ENCODE assay signal across 18 cellular contexts in genomic region chr6:5121479-5121878, GRCh38. TPM values are rescaled to one million over a fixed set of nuclear protein-coding genes. Genes with fewer than 3 reads are reported as not detected.
DNase-seq lines count a peak whose midpoint lies in the region; ATAC-seq, FAIRE-seq and TF ChIP-seq lines count a peak whose summit lies in the region.
"Had no signal": no experiment of that assay in that cellular context is flagged by ENCODE, and none has a peak within 500 bp of the region (broad histone marks: within the 10 kb centered on the region; RNA-seq: fewer than 3 reads in every experiment).

No MANE protein-coding gene starts in this region.

- no peaks in the 10 kb centered on the region for H4K20me1 ChIP-seq in HepG2 (ENCODE audit: insufficient read depth, low read length)

- TF ChIP-seq POLR2A in HepG2 (IDR thresholded peaks at IDR 0.05; ENCODE audit: insufficient read depth in 1 of 2, low read depth in 2 of 2, low read length in 2 of 2) (no peak), gastroesophageal sphincter (IDR thresholded peaks at IDR 0.05) (no peak)

- in situ Hi-C loops in HepG2 (cut with HindIII; ENCODE audit: extremely low pct_ligation_motif_present, low pct_unique_long_range_greater_than_20kb): no loop called here

- 22% methylated on average over 5 of the region's 6 CpGs for WGBS in HepG2 (ENCODE audit: low lambda C conversion rate)
- WGBS in neuronal stem cell (ENCODE audit: extremely low coverage in 2 of 2, insufficient read length in 2 of 2, insufficient replicate concordance in 1 of 2), 2 donors: no CpG with 5 or more reads among the region's 6 CpGs
- WGBS in gastroesophageal sphincter (ENCODE audit: low coverage in 1 of 2), 2 donors: 91 to 100% methylated on average over 1 to 4 of the region's 6 CpGs

- peaks cover 2% of the 10 kb centered on the region for H3K79me1 ChIP-seq in neuronal stem cell (ENCODE audit: low read depth, low read length)

- POLR2A ChIA-PET in WTC11 (lab: Charles Lee): no interaction called here
- POLR2A ChIA-PET in HepG2 (lab: Yijun Ruan, JAX): interaction anchor here (0.6 kb wide), 1 partner anchor 50 kb away, joined by 3 read pairs; no protein-coding TSS in a partner anchor

- no peak overlapping the region for H3K27ac Mint-ChIP-seq in WTC11

- FAIRE-seq in HepG2 (lab: Jason Lieb, UNC): peak; percentile 54
- FAIRE-seq: H54 had no signal

- H2AK5ac ChIP-seq in neuronal stem cell (ENCODE audit: low read depth, low read length): no peak overlapping the region

- BruUV-seq in HepG2 (replicated peaks; lab: Mats Ljungman, UMichigan): no TSS peak

- ATAC-seq in WTC11 (no peak), left cardiac atrium (peak; percentile 57 to 76), HepG2 (peak; percentile 43), gastroesophageal sphincter (no peak)

- H3K27me3 ChIP-seq in HepG2 (ENCODE audit: control insufficient read depth in 1 of 2, insufficient read depth in 2 of 2, low read length in 2 of 2): no peaks in the 10 kb centered on the region
- H3K27me3 ChIP-seq in neuronal stem cell (ENCODE audit: control insufficient read depth in 3 of 3, insufficient read depth in 3 of 3, low read depth in 1 of 3, low read length in 3 of 3): no peaks in the 10 kb centered on the region
- no peaks in the 10 kb centered on the region for H3K27me3 ChIP-seq in gastroesophageal sphincter

- H3K27ac ChIP-seq in HepG2 (ENCODE audit: extremely low read length, insufficient read depth, low read length) (peak overlapping the region; percentile 37), neuronal stem cell (replicated peaks; ENCODE audit: low read length) (no peak overlapping the region), gastroesophageal sphincter (no peak overlapping the region)
- H3K27ac ChIP-seq: PC-9 had no signal

- DNase-seq in WTC11 (ENCODE audit: low spot score) (no peak), left cardiac atrium (peak; percentile 64), HepG2 (ENCODE audit: low spot score) (peak; percentile 63), neuronal stem cell (ENCODE audit: low spot score) (no peak), retina (no peak), NCI-H345 (lab: John Stamatoyannopoulos, UW) (no peak)
- DNase-seq: DMS153, DND-41, NCI-H1092, NCI-H1417 treated with DMSO at 0.1 percent for 48 hours, NCI-H187 treated with DMSO at 0.1 percent for 48 hours, NCI-H2171 treated with DMSO at 0.1 percent for 48 hours, NCI-H524 treated with DMSO at 0.1 percent for 48 hours, NCI-H774, PC-9, SHP77 had no signal

- no peak for TF ChIP-seq EP300 in HepG2 (IDR thresholded peaks at IDR 0.05; ENCODE audit: low read depth in 2 of 2, low read length in 2 of 2)
- no peak for TF ChIP-seq EP300 in HepG2 (CRISPR knock-in tag; IDR thresholded peaks at IDR 0.05; ENCODE audit: borderline replicate concordance)
- no peak for TF ChIP-seq EP300 in gastroesophageal sphincter (IDR thresholded peaks at IDR 0.05)

- no peak overlapping the region for H4K8ac ChIP-seq in neuronal stem cell (ENCODE audit: low read depth, low read length)

- H3K9ac ChIP-seq in HepG2 (ENCODE audit: insufficient read depth, low read depth, low read length) (no peak overlapping the region), neuronal stem cell (ENCODE audit: low read depth, low read length, poor library complexity) (no peak overlapping the region)

- no peaks in the 10 kb centered on the region for H3K9me3 ChIP-seq in HepG2 (ENCODE audit: low read length)
- H3K9me3 ChIP-seq in neuronal stem cell (replicated peaks in 1 of 2; ENCODE audit: control insufficient read depth in 2 of 2, insufficient read depth in 1 of 2, low read depth in 1 of 2, low read length in 2 of 2): no peaks in the 10 kb centered on the region
- H3K9me3 ChIP-seq in gastroesophageal sphincter: no peaks in the 10 kb centered on the region

- no peaks in the 10 kb centered on the region for H3K27me3 Mint-ChIP-seq in WTC11 (ENCODE audit: low read depth)

- no peak overlapping the region for H2BK12ac ChIP-seq in neuronal stem cell (ENCODE audit: low read length)

- no peak overlapping the region for H3K14ac ChIP-seq in neuronal stem cell (ENCODE audit: low read length)

- H2AFZ ChIP-seq in HepG2 (ENCODE audit: low read length) (no peak overlapping the region), neuronal stem cell (ENCODE audit: low read length) (no peak overlapping the region)
- H2AFZ ChIP-seq: PC-9 had no signal

- H3K4me1 Mint-ChIP-seq in WTC11: peaks cover 14% of the 10 kb centered on the region

- H3K23ac ChIP-seq in neuronal stem cell (ENCODE audit: low read depth, low read length, poor library complexity): no peak overlapping the region

- H3K36me3 ChIP-seq in HepG2 (replicated peaks in 1 of 2; ENCODE audit: control insufficient read depth in 1 of 2, insufficient read depth in 2 of 2, low read length in 2 of 2) (no peaks in the 10 kb centered on the region; a peak in 2 of 5 replicates), neuronal stem cell (replicated peaks in 1 of 2; ENCODE audit: control insufficient read depth in 2 of 2, insufficient read depth in 2 of 2, low read length in 2 of 2) (no peaks in the 10 kb centered on the region), gastroesophageal sphincter (no peaks in the 10 kb centered on the region)

- intact Hi-C loops in left cardiac atrium (cut with DNase I) (no loop called here), HepG2 (cut with micrococcal nuclease; ENCODE audit: unreplicated experiment) (no loop called here)

- no peaks in the 10 kb centered on the region for H3K79me2 ChIP-seq in HepG2 (ENCODE audit: insufficient read depth, low read length)

- TF ChIP-seq CTCF in WTC11 (IDR thresholded peaks at IDR 0.05) (no peak), HepG2 (CRISPR knock-in tag; IDR thresholded peaks at IDR 0.05) (no peak), gastroesophageal sphincter (IDR thresholded peaks at IDR 0.05) (no peak)

- no peak overlapping the region for H3K4me3 Mint-ChIP-seq in WTC11

- no peak overlapping the region for H3K4ac ChIP-seq in neuronal stem cell (ENCODE audit: low read length)

- H3K4me2 ChIP-seq in HepG2 (ENCODE audit: low read depth, low read length): peak overlapping the region; percentile 29
- H3K4me2 ChIP-seq in neuronal stem cell (ENCODE audit: insufficient read depth, low read length, poor library complexity, severe bottlenecking): no peak overlapping the region
- H3K4me2 ChIP-seq: PC-9 had no signal

- H3K4me1 ChIP-seq in HepG2 (ENCODE audit: insufficient read depth, low read length) (peaks cover 66% of the 10 kb centered on the region), neuronal stem cell (ENCODE audit: control insufficient read depth in 2 of 2, insufficient read depth in 1 of 2, low read depth in 1 of 2, low read length in 2 of 2) (peaks cover 0 to 5% of the 10 kb centered on the region in 2 donors), gastroesophageal sphincter (no peaks in the 10 kb centered on the region)

- H4K91ac ChIP-seq in neuronal stem cell (ENCODE audit: low read depth, low read length, poor library complexity): no peak overlapping the region

- H3K9me3 Mint-ChIP-seq in WTC11: peaks cover 13% of the 10 kb centered on the region

- TF ChIP-seq RAD21 in HepG2 (CRISPR knock-in tag; IDR thresholded peaks at IDR 0.05): no peak

- peak overlapping the region; percentile 40 for H3K18ac ChIP-seq in neuronal stem cell (ENCODE audit: low read length)

- CTCF ChIA-PET in WTC11 (lab: Charles Lee) (interaction anchor here (0.5 kb wide), 1 partner anchor 93 kb away, joined by 3 read pairs; no protein-coding TSS in a partner anchor), HepG2 (lab: Yijun Ruan, JAX; ENCODE audit: low intra/inter-chr PET ratio, low total read pairs) (interaction anchor here (1.4 kb wide), 1 partner anchor 64 kb away, joined by 4 read pairs; no protein-coding TSS in a partner anchor)

- no peak overlapping the region for H2BK5ac ChIP-seq in neuronal stem cell (ENCODE audit: low read length)

- H3K36me3 Mint-ChIP-seq in WTC11: 0 out of 2 replicates have a peak, but pooled peaks cover 7% of the 10 kb centered on the region

- H3K4me3 ChIP-seq in HepG2 (replicated peaks in 1 of 3; ENCODE audit: insufficient read depth in 1 of 3, low read depth in 2 of 3, low read length in 3 of 3) (no peak overlapping the region), neuronal stem cell (ENCODE audit: low read length in 2 of 2) (no peak overlapping the region), gastroesophageal sphincter (no peak overlapping the region)
- H3K4me3 ChIP-seq: PC-9 had no signal

- H2BK15ac ChIP-seq in neuronal stem cell (ENCODE audit: low read length): no peak overlapping the region

- no peak overlapping the region for H2BK120ac ChIP-seq in neuronal stem cell (ENCODE audit: low read depth, low read length)

TF ChIP-seq in WTC11, 78 proteins besides CTCF, POLR2A, EP300 and RAD21 (continues in another document):
- TF ChIP-seq GABPB1 (CRISPR knock-in tag; IDR thresholded peaks at IDR 0.05): peak; percentile 42; the same call in 1 of the 2 replicates

RNA-seq across cellular contexts. Expression of gene PPP1R3G, which starts 36.3 kb away (rescaled TPM):
- total RNA-seq in WTC11 (2021) (0.15 to 0.48 TPM (median 0.48 TPM) in 3 replicates), left cardiac atrium (10 to 100 TPM in 1 of 2 donors, 1 to 10 TPM in 1; 7.4 to 10.7 TPM), HepG2 (2016; rRNA removed; fragmentation: Illumina TruSeq; extraction: Trizol) (0.56 and 1.2 TPM in 2 replicates), gastroesophageal sphincter (10 to 100 TPM in 1 of 4 donors, 1 to 10 TPM in 3; 2.2 to 11.8 (median 5.7) TPM)
- 0.18 and 0.20 TPM in 2 replicates for total RNA-seq in HepG2 (2016; cell fraction: cytosol; rRNA removed; fragmentation: Illumina TruSeq; extraction: Trizol; ENCODE audit: low read depth)
- 0.61 and 1.0 TPM in 2 replicates for total RNA-seq in HepG2 (2016; cell fraction: insoluble cytoplasmic fraction; rRNA removed; fragmentation: Illumina TruSeq; extraction: Trizol)
- 0.52 and 0.74 TPM in 2 replicates for total RNA-seq in HepG2 (2016; cell fraction: membrane; rRNA removed; fragmentation: Illumina TruSeq; extraction: Trizol)
- 0.88 and 1.0 TPM in 2 replicates for total RNA-seq in HepG2 (2016; cell fraction: nucleus; rRNA removed; fragmentation: Illumina TruSeq; extraction: Trizol)
- 1.3 and 1.8 TPM in 2 replicates for polyA plus RNA-seq in HepG2 (2011; rRNA removed)
- polyA plus RNA-seq in HepG2 (2011; cell fraction: cytosol; rRNA removed): 1.5 and 1.9 TPM in 2 replicates
- polyA plus RNA-seq in HepG2 (2011; cell fraction: nucleus; rRNA removed): 3.4 and 3.6 TPM in 2 replicates
- polyA plus RNA-seq in HepG2 (2012): 2.0 and 2.2 TPM in 2 replicates
- polyA plus RNA-seq in HepG2 (2016; cell fraction: cytosol; fragmentation: Illumina TruSeq; extraction: Trizol; ENCODE audit: low read depth): 0.11 TPM in 2 replicates
- polyA plus RNA-seq in HepG2 (2016; cell fraction: insoluble cytoplasmic fraction; fragmentation: Illumina TruSeq; extraction: Trizol; ENCODE audit: low read depth): 0.44 and 0.60 TPM in 2 replicates
- 0.29 and 0.52 TPM in 2 replicates for polyA plus RNA-seq in HepG2 (2016; cell fraction: membrane; fragmentation: Illumina TruSeq; extraction: Trizol; ENCODE audit: low read depth)
- 0.61 and 0.77 TPM in 2 replicates for polyA plus RNA-seq in HepG2 (2016; cell fraction: nucleus; fragmentation: Illumina TruSeq; extraction: Trizol; ENCODE audit: insufficient read depth, low read depth)
- 0.14 and 3.0 TPM in 2 replicates for polyA minus RNA-seq in HepG2 (2011; rRNA and poly(A)+ RNA removed; ENCODE audit: low replicate concordance)
- polyA minus RNA-seq in HepG2 (2011; cell fraction: cytosol; rRNA and poly(A)+ RNA removed): 2.1 and 2.3 TPM in 2 replicates
- polyA minus RNA-seq in HepG2 (2011; cell fraction: nucleus; rRNA and poly(A)+ RNA removed): 4.5 and 4.8 TPM in 2 replicates
- polyA plus RNA-seq in neuronal stem cell (2013, experiment 1 of 2): 0.01 TPM
- 0.04 TPM for polyA plus RNA-seq in neuronal stem cell (2013, experiment 2 of 2)

Comparison
In these comparisons a context has a peak if more than half of its experiments do, and no peak if none do; other contexts are left out.
1. ATAC-seq: peak in left cardiac atrium (2 of 2) and HepG2 (single experiment); none in WTC11 (single experiment) and gastroesophageal sphincter (single experiment).
2. DNase-seq: peak in left cardiac atrium (single experiment) and HepG2 (single experiment); none in WTC11 (single experiment), neuronal stem cell (single experiment), retina (single experiment) and NCI-H345 (single experiment).
3. Of the 50 proteins assayed by ChIP-seq in both HepG2 and WTC11: peak only in HepG2: ESRRA, FOXP4, NR2C2 and STAT6; only in WTC11: GABPB1; in both: none; in neither: 44; mixed calls (peak in some experiments, not most) for 1.